In the genomic region with DNA sequence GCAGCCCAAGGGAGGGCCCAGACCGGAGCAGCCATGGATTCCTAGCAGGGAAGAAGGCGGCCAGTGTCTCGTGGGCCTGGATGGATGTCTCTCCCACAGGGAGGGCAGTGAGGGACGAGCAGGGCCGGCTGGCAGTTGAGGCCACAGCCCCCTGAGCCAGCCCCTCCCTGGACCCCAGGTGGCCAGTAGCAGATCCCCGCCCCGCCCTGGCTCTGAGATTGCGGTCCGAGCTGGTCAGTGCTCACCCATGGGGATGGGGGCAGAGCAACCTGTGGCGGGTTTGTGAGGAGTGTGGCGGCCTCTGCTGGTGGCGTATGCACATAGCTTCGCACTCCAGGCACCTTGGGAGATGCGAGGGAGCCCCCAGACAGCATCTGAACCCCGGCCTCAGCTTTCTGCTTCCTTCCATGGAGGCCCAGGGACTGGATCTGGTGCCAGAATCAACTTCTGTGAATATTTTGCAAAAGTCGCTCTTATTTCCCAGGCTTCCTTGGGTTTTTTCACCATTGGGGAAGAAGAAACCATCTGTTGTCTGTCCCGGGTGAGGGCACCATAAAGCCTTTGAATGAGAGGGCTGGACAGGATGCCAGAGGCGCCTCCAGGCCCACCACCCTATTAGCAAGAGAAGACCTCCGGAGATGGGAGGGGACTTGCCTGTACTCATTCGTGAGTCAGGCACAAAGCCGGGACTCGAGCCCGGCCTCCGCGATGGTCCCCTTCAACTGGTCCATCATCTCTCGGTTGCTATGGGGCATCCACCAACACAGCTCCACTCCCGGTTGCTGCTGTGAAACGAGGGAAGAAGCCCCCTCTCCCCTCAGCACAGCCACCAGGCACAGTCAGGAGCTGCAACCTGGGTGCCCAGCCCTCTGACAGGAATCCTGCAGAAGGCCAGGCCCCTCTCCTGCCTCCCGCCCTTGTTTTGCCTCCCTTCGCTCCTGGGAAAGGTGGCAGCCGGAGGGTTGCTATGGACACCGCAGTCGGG, we compare ENCODE assay signal across 8 cellular contexts. TPM values are rescaled to one million over a fixed set of nuclear protein-coding genes. Genes with fewer than 3 reads are reported as not detected.
DNase-seq lines count a peak whose midpoint lies in the region; ATAC-seq and TF ChIP-seq lines count a peak whose summit lies in the region.

No MANE protein-coding gene starts in this region.

- H3K27ac ChIP-seq in left lung = no peak overlapping the region

- DNase-seq in COR-L47 (lab: John Stamatoyannopoulos, UW) (peak; percentile 71), NCI-H446 (lab: John Stamatoyannopoulos, UW) (peak; percentile 44 to 74), cerebellum (ENCODE audit: low spot score) (peak; percentile 83), left lung (peak; percentile 79 to 92)
- DNase-seq in activated CD4-positive, alpha-beta T cell treated with anti-CD3 and anti-CD28 coated beads for 24 hours (ENCODE audit: low read depth in 2 of 2) = peak; percentile 59 to 68
- DNase-seq in stimulated activated CD4-positive, alpha-beta T cell treated with anti-CD3 and anti-CD28 coated beads, Interleukin-4, amount 100 ng/mL, for 48 hours (ENCODE audit: low read depth in 2 of 2) = peak; percentile 62 to 68

- intact Hi-C loops in left lung (cut with DNase I) = loop anchor here in 1 of 2 donors (2.0 to 10.0 kb wide), 2 partner anchors 210 to 314 kb away; a partner anchor contains a TSS

- peak; percentile 80 to 92 for TF ChIP-seq CTCF in left lung (IDR thresholded peaks at IDR 0.05)

- no peaks in the 10 kb centered on the region for H3K9me3 ChIP-seq in left lung

- no peak overlapping the region for H3K4me3 ChIP-seq in left lung

- ATAC-seq in HG02759 (IDR thresholded peaks at IDR 0.05; ENCODE audit: unreplicated experiment) (peak; percentile 60), left lung (peak; percentile 99), GM19351 (IDR thresholded peaks at IDR 0.05; ENCODE audit: unreplicated experiment) (no peak)

- H3K36me3 ChIP-seq in left lung = no peaks in the 10 kb centered on the region

- no peaks in the 10 kb centered on the region for H3K27me3 ChIP-seq in left lung

- no peaks in the 10 kb centered on the region for H3K4me1 ChIP-seq in left lung

RNA-seq across cellular contexts. Expression of a gene that starts 8.6 kb away (rescaled TPM):
- total RNA-seq in cerebellum = 4.2 TPM
- total RNA-seq in left lung = 1 to 10 TPM; 1.9 to 2.2 TPM

RNA-seq across cellular contexts. Expression of a gene that starts 57.9 kb away (rescaled TPM):
- total RNA-seq in cerebellum (7.8 TPM), left lung (10 to 100 TPM; 39.6 to 44.3 TPM)
